In genomic region chr19:36838784-36839324, GRCh38 we compare ENCODE assay signal across 8 cellular contexts. TPM values are rescaled to one million over a fixed set of nuclear protein-coding genes. Genes with fewer than 3 reads are reported as not detected.
DNase-seq lines count a peak whose midpoint lies in the region; ATAC-seq and TF ChIP-seq lines count a peak whose summit lies in the region.

No MANE protein-coding gene starts in this region.

- H3K4me3 ChIP-seq in GM06990 (replicated peaks; ENCODE audit: low read depth, low read length) (peak overlapping the region; percentile 86), OCI-LY1 (ENCODE audit: low read depth, low read length, poor library complexity, severe bottlenecking) (peak overlapping the region; percentile 66), fibroblast of lung (replicated peaks in 1 of 4; ENCODE audit: control extremely low read depth in 1 of 4, insufficient read depth in 1 of 4, low read depth in 3 of 4, low read length in 4 of 4) (peak overlapping the region; percentile 71 to 94 (median 80)), gastrocnemius medialis (peak overlapping the region; percentile 68 to 87 (median 79))

- H3K79me2 ChIP-seq in OCI-LY1 (ENCODE audit: insufficient read depth, low read length): no peaks in the 10 kb centered on the region
- H3K79me2 ChIP-seq in fibroblast of lung (ENCODE audit: control insufficient read depth, insufficient read depth, low read length): peaks cover 2% of the 10 kb centered on the region

- DNase-seq in GM06990 (ENCODE audit: extremely low read depth, insufficient read length) (no peak), fibroblast of lung (ENCODE audit: low read depth in 2 of 2) (peak in 1 of 2 donors; percentile 34), gastrocnemius medialis (no peak), NCI-H1417 (lab: John Stamatoyannopoulos, UW) (no peak), DMS79 treated with DMSO at 0.1 percent for 48 hours (lab: John Stamatoyannopoulos, UW) (no peak), iPS-NIHi11 (ENCODE audit: low spot score) (no peak)
- DNase-seq in effector CD8-positive, alpha-beta T cell (lab: John Stamatoyannopoulos, UW): no peak

- H4K20me1 ChIP-seq in OCI-LY1 (ENCODE audit: insufficient read depth, low read length) (no peaks in the 10 kb centered on the region), fibroblast of lung (ENCODE audit: control insufficient read depth, extremely low read depth, insufficient read depth, low read length) (no peaks in the 10 kb centered on the region)

- H3K36me3 ChIP-seq in GM06990 (ENCODE audit: control insufficient read depth, insufficient read depth, low read length) (peaks cover 4% of the 10 kb centered on the region), OCI-LY1 (ENCODE audit: insufficient read depth, low read length) (peaks cover 31% of the 10 kb centered on the region), fibroblast of lung (ENCODE audit: control insufficient read depth, insufficient read depth, low read length) (no peaks in the 10 kb centered on the region), gastrocnemius medialis (peaks cover 0 to 54% of the 10 kb centered on the region in 2 donors)

- H3K27me3 ChIP-seq in GM06990 (replicated peaks; ENCODE audit: control insufficient read depth, insufficient read depth, low read length) (no peaks in the 10 kb centered on the region), OCI-LY1 (ENCODE audit: insufficient read depth, low read length) (no peaks in the 10 kb centered on the region), fibroblast of lung (ENCODE audit: control insufficient read depth, insufficient read depth, low read length) (no peaks in the 10 kb centered on the region), gastrocnemius medialis (no peaks in the 10 kb centered on the region)

- TF ChIP-seq POLR2A in gastrocnemius medialis (IDR thresholded peaks at IDR 0.05): no peak

- no peaks in the 10 kb centered on the region for H3K9me2 ChIP-seq in OCI-LY1 (ENCODE audit: low read depth, low read length)

- intact Hi-C loops in gastrocnemius medialis (cut with DNase I; ENCODE audit: low total_unique reads): loop anchor here (1.0 to 5.0 kb wide), 6 partner anchors 11 to 628 kb away; partner anchors contain the start of genes ZNF260, ZNF345, ZNF529 and ZNF567

- no peaks in the 10 kb centered on the region for H3F3A ChIP-seq in OCI-LY1 (ENCODE audit: insufficient read depth, low read length)

- in situ Hi-C loops in gastrocnemius medialis (cut with MboI; ENCODE audit: low sequenced_read_pairs in 4 of 4): loop anchor here in 1 of 4 donors (10.0 kb wide), 1 partner anchor 626 kb away; the partner anchor contains the start of genes ZNF569 and ZNF570

- H2AFZ ChIP-seq in OCI-LY1 (ENCODE audit: low read length): no peak overlapping the region
- peak overlapping the region; percentile 97 for H2AFZ ChIP-seq in fibroblast of lung (ENCODE audit: low read length)

- no peak for ATAC-seq in gastrocnemius medialis

- H3K9me3 ChIP-seq in OCI-LY1 (ENCODE audit: low read length) (peaks cover 14% of the 10 kb centered on the region; the same call in 1 of the 2 replicates), fibroblast of lung (ENCODE audit: control insufficient read depth, insufficient read depth, low read depth, low read length) (no peaks in the 10 kb centered on the region), gastrocnemius medialis (peaks cover 0 to 36% (median 3%) of the 10 kb centered on the region in 3 donors)

- H3K4me1 ChIP-seq in OCI-LY1 (ENCODE audit: insufficient read depth, low read length, severe bottlenecking) (peaks cover 13% of the 10 kb centered on the region), fibroblast of lung (ENCODE audit: control insufficient read depth, extremely low read depth, insufficient read depth, low read length) (no peaks in the 10 kb centered on the region), gastrocnemius medialis (peaks cover 8 to 9% of the 10 kb centered on the region in 2 donors)

- no peak for TF ChIP-seq CTCF in GM06990 (IDR thresholded peaks at IDR 0.05; ENCODE audit: insufficient read depth, low read length, poor library complexity, severe bottlenecking)
- no peak for TF ChIP-seq CTCF in OCI-LY1 (IDR thresholded peaks at IDR 0.05; ENCODE audit: low read length)
- no peak for TF ChIP-seq CTCF in fibroblast of lung (conservative IDR thresholded peaks at IDR 0.05 in 1 of 2, IDR thresholded peaks at IDR 0.05 in 1 of 2; ENCODE audit: low read depth in 1 of 2, low read length in 2 of 2)
- TF ChIP-seq CTCF in gastrocnemius medialis (IDR thresholded peaks at IDR 0.05 in 4 of 5, conservative IDR thresholded peaks at IDR 0.05 in 1 of 5): no peak

- H3K27ac ChIP-seq in OCI-LY1 (ENCODE audit: low read depth, low read length, poor library complexity, severe bottlenecking): no peak overlapping the region
- H3K27ac ChIP-seq in fibroblast of lung (ENCODE audit: insufficient read depth, low read length): peak overlapping the region; percentile 81
- H3K27ac ChIP-seq in gastrocnemius medialis: peak overlapping the region; percentile 74 to 90 (median 86)

- H3K4me2 ChIP-seq in OCI-LY1 (ENCODE audit: low read length): peak overlapping the region; percentile 75
- peak overlapping the region; percentile 88 for H3K4me2 ChIP-seq in fibroblast of lung (ENCODE audit: extremely low read depth, insufficient read depth, low read length)

- H3K9ac ChIP-seq in OCI-LY1 (ENCODE audit: low read length): no peak overlapping the region
- H3K9ac ChIP-seq in fibroblast of lung (ENCODE audit: insufficient read depth, low read length): peak overlapping the region; percentile 52

RNA-seq across cellular contexts. Expression of gene ZNF790, which starts 0.7 kb away (rescaled TPM):
- total RNA-seq in fibroblast of lung (9.1 and 9.2 TPM in 2 replicates), gastrocnemius medialis (1 to 10 TPM; 2.4 to 8.1 (median 5.2) TPM)
- polyA plus RNA-seq in fibroblast of lung: 3.0 and 4.4 TPM in 2 replicates
- 2.6 and 3.6 TPM in 2 replicates for polyA plus RNA-seq in fibroblast of lung (2012)
- polyA minus RNA-seq in fibroblast of lung (ENCODE audit: low replicate concordance): not detected in 2 replicates

RNA-seq across cellular contexts. Expression of gene ZNF345, which starts 11.8 kb away (rescaled TPM):
- 2.8 and 3.9 TPM in 2 replicates for total RNA-seq in fibroblast of lung
- 1.4 and 2.3 TPM in 2 replicates for polyA plus RNA-seq in fibroblast of lung
- polyA plus RNA-seq in fibroblast of lung (2012): 1.0 and 1.5 TPM in 2 replicates
- not detected in 2 replicates for polyA minus RNA-seq in fibroblast of lung (ENCODE audit: low replicate concordance)
- 1 to 10 TPM in 1 of 4 donors, under 1 TPM in 3; 0.36 to 3.9 (median 0.51) TPM for total RNA-seq in gastrocnemius medialis
